ENCODE assay signal across 8 cellular contexts in genomic region chr19:860481-861098, GRCh38. TPM values are rescaled to one million over a fixed set of nuclear protein-coding genes. Genes with fewer than 3 reads are reported as not detected.
DNase-seq lines count a peak whose midpoint lies in the region; TF ChIP-seq lines count a peak whose summit lies in the region.

No MANE protein-coding gene starts in this region.

- no peak for TF ChIP-seq POLR2A in Peyer's patch (IDR thresholded peaks at IDR 0.05)

- peaks cover 0 to 32% (median 12%) of the 10 kb centered on the region in 4 donors for H3K4me1 ChIP-seq in Peyer's patch
- peaks cover 32% of the 10 kb centered on the region for H3K4me1 ChIP-seq in left ventricle myocardium inferior

- H3K9me3 ChIP-seq in Peyer's patch (no peaks in the 10 kb centered on the region), left ventricle myocardium inferior (replicated peaks) (no peaks in the 10 kb centered on the region)

- intact Hi-C loops in left ventricle myocardium inferior (cut with micrococcal nuclease): no loop called here

- H3K27ac ChIP-seq in Peyer's patch: peak overlapping the region in 2 of 4 donors; percentile 13 to 38
- H3K27ac ChIP-seq in left ventricle myocardium inferior (replicated peaks): peak overlapping the region; percentile 87

- DNase-seq in AG20443 (ENCODE audit: low spot score) (peak; percentile 95), GM20000 (ENCODE audit: low spot score) (peak; percentile 91), Peyer's patch (peak; percentile 49 to 81 (median 80)), left ventricle myocardium inferior (peak; percentile 76), skeletal muscle cell (ENCODE audit: low read depth) (no peak), DMS153 treated with DMSO at 0.1 percent for 48 hours (lab: John Stamatoyannopoulos, UW; ENCODE audit: unreplicated experiment) (no peak), GOT3 (lab: John Stamatoyannopoulos, UW) (no peak)
- DNase-seq in activated naive CD4-positive, alpha-beta T cell treated with Interleukin-2 at 50 U/mL for 16 hours: peak; percentile 56

- H3K36me3 ChIP-seq in Peyer's patch (no peaks in the 10 kb centered on the region), left ventricle myocardium inferior (no peaks in the 10 kb centered on the region)

- peak overlapping the region; percentile 32 to 59 (median 50) for H3K4me3 ChIP-seq in Peyer's patch
- H3K4me3 ChIP-seq in left ventricle myocardium inferior: peak overlapping the region; percentile 65
- peak overlapping the region; percentile 38 for H3K4me3 ChIP-seq in skeletal muscle cell (ENCODE audit: low read depth, low read length)

- peak; percentile 13 for TF ChIP-seq CTCF in GM20000 (IDR thresholded peaks at IDR 0.05; ENCODE audit: extremely low read depth, missing control alignments)
- peak in 3 of 6 experiments; percentile 8 to 23 (median 8) for TF ChIP-seq CTCF in Peyer's patch (IDR thresholded peaks at IDR 0.05)
- peak; percentile 33 for TF ChIP-seq CTCF in left ventricle myocardium inferior (IDR thresholded peaks at IDR 0.05; ENCODE audit: borderline replicate concordance)

- H3K27me3 ChIP-seq in Peyer's patch: no peaks in the 10 kb centered on the region
- peaks cover 56% of the 10 kb centered on the region for H3K27me3 ChIP-seq in left ventricle myocardium inferior (ENCODE audit: low read depth)

RNA-seq across cellular contexts. Expression of gene CFD, which starts 1.1 kb away (rescaled TPM):
- total RNA-seq in Peyer's patch: 100 to 1,000 TPM; 140 to 403 (median 303) TPM
- total RNA-seq in left ventricle myocardium inferior: 200 TPM

RNA-seq across cellular contexts. Expression of gene ELANE, which starts 8.5 kb away (rescaled TPM):
- not detected for total RNA-seq in Peyer's patch
- total RNA-seq in left ventricle myocardium inferior: 0.58 TPM

RNA-seq across cellular contexts. Expression of gene PRTN3, which starts 19.8 kb away (rescaled TPM):
- not detected for total RNA-seq in Peyer's patch
- not detected for total RNA-seq in left ventricle myocardium inferior

RNA-seq across cellular contexts. Expression of gene MED16, which starts 32.4 kb away (rescaled TPM):
- total RNA-seq in Peyer's patch: 10 to 100 TPM; 60.2 to 83.6 (median 65.3) TPM
- total RNA-seq in left ventricle myocardium inferior: 19.4 TPM

RNA-seq across cellular contexts. Expression of gene RNU6-9, which starts 32.7 kb away (rescaled TPM):
- total RNA-seq in Peyer's patch (not detected), left ventricle myocardium inferior (not detected)

Comparison
In these comparisons a context has a peak if more than half of its experiments do, and no peak if none do; other contexts are left out.
1. DNase-seq: peak in AG20443 (single experiment), GM20000 (single experiment), Peyer's patch (3 of 3), activated naive CD4-positive, alpha-beta T cell treated with Interleukin-2 at 50 U/mL for 16 hours (single experiment) and left ventricle myocardium inferior (single experiment); none in skeletal muscle cell (single experiment), DMS153 treated with DMSO at 0.1 percent for 48 hours (single experiment) and GOT3 (single experiment).
2. Peak in every context shown above with its lines, with median percentiles within 50 percentile points of each other: H3K4me3 ChIP-seq.